ENCODE assay signal across 1 cellular context in the genomic region with DNA sequence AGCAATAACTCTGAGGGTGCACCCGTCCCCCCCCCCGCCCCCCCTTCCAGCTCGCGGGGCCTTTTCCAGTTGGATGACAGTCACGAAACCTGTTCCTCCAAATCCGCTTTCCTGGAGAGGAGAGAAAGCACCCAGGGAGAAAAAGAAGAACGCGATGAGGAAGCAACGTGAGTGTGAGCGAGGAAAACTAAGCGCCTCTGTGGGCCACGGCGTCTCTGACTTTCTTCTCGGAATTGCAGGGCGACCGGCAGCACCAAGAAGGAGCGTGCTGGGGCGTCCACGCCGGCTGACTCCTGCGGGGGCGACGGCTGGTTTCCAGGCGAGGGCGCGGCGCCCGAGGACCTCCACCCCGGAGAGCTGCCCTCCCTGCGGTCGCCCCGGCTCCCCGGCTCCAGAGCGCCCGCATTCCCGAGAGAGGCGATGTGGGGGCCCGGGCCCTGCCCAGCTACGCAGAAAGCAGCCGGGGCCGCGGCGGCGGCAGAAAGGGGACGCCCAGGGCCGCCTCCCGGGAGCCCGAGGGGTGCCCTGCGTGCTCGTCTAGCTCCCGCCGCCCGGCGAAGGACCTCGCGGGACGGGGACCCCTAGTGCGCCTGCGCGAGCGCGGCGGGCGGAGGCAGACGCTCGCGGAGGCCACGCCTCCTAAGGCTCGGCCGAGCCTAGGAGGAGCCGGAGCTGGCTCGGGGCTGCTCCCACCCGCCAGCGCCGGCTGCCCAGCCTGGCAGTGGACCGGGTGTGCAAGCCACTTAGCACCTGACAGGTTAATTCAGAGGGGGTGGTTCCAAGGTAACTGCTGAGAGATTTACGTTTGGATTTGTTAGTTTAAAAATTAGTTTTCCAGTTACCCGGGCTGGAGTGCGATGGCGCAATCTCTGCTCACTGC.
TF ChIP-seq lines count a peak whose summit lies in the region.

No MANE protein-coding gene starts in this region.

TF ChIP-seq in HepG2, 621 proteins besides CTCF, POLR2A, EP300 and RAD21 (continued from another document and continues in another):
- 0 out of 2 replicates have a peak, but pooled peaks have one; percentile 32 for TF ChIP-seq TAF1 (CRISPR knock-in tag; IDR thresholded peaks at IDR 0.05)
- peak; percentile 79 for TF ChIP-seq BCL6 (CRISPR knock-in tag; IDR thresholded peaks at IDR 0.05)
- TF ChIP-seq, protein P1, sequence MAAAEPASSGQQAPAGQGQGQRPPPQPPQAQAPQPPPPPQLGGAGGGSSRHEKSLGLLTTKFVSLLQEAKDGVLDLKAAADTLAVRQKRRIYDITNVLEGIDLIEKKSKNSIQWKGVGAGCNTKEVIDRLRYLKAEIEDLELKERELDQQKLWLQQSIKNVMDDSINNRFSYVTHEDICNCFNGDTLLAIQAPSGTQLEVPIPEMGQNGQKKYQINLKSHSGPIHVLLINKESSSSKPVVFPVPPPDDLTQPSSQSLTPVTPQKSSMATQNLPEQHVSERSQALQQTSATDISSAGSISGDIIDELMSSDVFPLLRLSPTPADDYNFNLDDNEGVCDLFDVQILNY (CRISPR knock-in tag; conservative IDR thresholded peaks at IDR 0.05), result peak; percentile 27; the same call in 1 of the 2 replicates
- no peak for TF ChIP-seq ZNF33B (CRISPR knock-in tag; IDR thresholded peaks at IDR 0.05)
- TF ChIP-seq MLLT10 (CRISPR knock-in tag; IDR thresholded peaks at IDR 0.05), result no peak
- TF ChIP-seq ONECUT2 (CRISPR knock-in tag; IDR thresholded peaks at IDR 0.05), result no peak
- TF ChIP-seq IRF9 (CRISPR knock-in tag; IDR thresholded peaks at IDR 0.05; ENCODE audit: borderline replicate concordance), result no peak
- TF ChIP-seq ZNF609 (CRISPR knock-in tag; IDR thresholded peaks at IDR 0.05; ENCODE audit: borderline replicate concordance), result no peak
- 0 out of 2 replicates have a peak, but pooled peaks have one; percentile 37 for TF ChIP-seq MXD3 (CRISPR knock-in tag; IDR thresholded peaks at IDR 0.05)
- TF ChIP-seq SCMH1 (CRISPR knock-in tag; IDR thresholded peaks at IDR 0.05; ENCODE audit: borderline replicate concordance), result no peak
- TF ChIP-seq ZNF546 (CRISPR knock-in tag; conservative IDR thresholded peaks at IDR 0.05), result no peak
- TF ChIP-seq ZNF224 (CRISPR knock-in tag; IDR thresholded peaks at IDR 0.05), result no peak
- TF ChIP-seq ARNT (IDR thresholded peaks at IDR 0.05), result no peak
- no peak for TF ChIP-seq SRF (IDR thresholded peaks at IDR 0.05; ENCODE audit: low read depth, low read length)
- TF ChIP-seq REST (IDR thresholded peaks at IDR 0.05; ENCODE audit: borderline replicate concordance in 1 of 2, low read depth in 1 of 2, low read length in 2 of 2), result no peak
- TF ChIP-seq CBX2 (IDR thresholded peaks at IDR 0.05; ENCODE audit: low read depth, low read length), result no peak
- no peak for TF ChIP-seq CBX2 (CRISPR knock-in tag; IDR thresholded peaks at IDR 0.05; ENCODE audit: low read depth)
- no peak for TF ChIP-seq SMAD9 (CRISPR knock-in tag; IDR thresholded peaks at IDR 0.05)
- peak; percentile 75 for TF ChIP-seq TFDP2 (CRISPR knock-in tag; IDR thresholded peaks at IDR 0.05)
- TF ChIP-seq BCLAF1 (IDR thresholded peaks at IDR 0.05), result no peak
- TF ChIP-seq ZNF709 (CRISPR knock-in tag; IDR thresholded peaks at IDR 0.05), result peak; percentile 46
- TF ChIP-seq SRY (CRISPR knock-in tag; IDR thresholded peaks at IDR 0.05), result 0 out of 2 replicates have a peak, but pooled peaks have one; percentile 24
- TF ChIP-seq RBFOX2 (IDR thresholded peaks at IDR 0.05; ENCODE audit: low read depth, low read length), result peak; percentile 78
- no peak for TF ChIP-seq MIER3 (CRISPR knock-in tag; IDR thresholded peaks at IDR 0.05; ENCODE audit: borderline replicate concordance)
- no peak for TF ChIP-seq ZNF180 (CRISPR knock-in tag; IDR thresholded peaks at IDR 0.05; ENCODE audit: borderline replicate concordance, low read depth)
- TF ChIP-seq PPARG (CRISPR knock-in tag; conservative IDR thresholded peaks at IDR 0.05), result 0 out of 2 replicates have a peak, but pooled peaks have one; percentile 22
- no peak for TF ChIP-seq SRSF9 (IDR thresholded peaks at IDR 0.05; ENCODE audit: borderline replicate concordance, insufficient read depth, low read depth, low read length, poor library complexity, severe bottlenecking)
- TF ChIP-seq THYN1 (CRISPR knock-in tag; IDR thresholded peaks at IDR 0.05; ENCODE audit: borderline replicate concordance, low read depth), result no peak
- TF ChIP-seq CREB1 (IDR thresholded peaks at IDR 0.05), result no peak
- no peak for TF ChIP-seq CREB1 (CRISPR knock-in tag; IDR thresholded peaks at IDR 0.05)
- TF ChIP-seq, protein P2, sequence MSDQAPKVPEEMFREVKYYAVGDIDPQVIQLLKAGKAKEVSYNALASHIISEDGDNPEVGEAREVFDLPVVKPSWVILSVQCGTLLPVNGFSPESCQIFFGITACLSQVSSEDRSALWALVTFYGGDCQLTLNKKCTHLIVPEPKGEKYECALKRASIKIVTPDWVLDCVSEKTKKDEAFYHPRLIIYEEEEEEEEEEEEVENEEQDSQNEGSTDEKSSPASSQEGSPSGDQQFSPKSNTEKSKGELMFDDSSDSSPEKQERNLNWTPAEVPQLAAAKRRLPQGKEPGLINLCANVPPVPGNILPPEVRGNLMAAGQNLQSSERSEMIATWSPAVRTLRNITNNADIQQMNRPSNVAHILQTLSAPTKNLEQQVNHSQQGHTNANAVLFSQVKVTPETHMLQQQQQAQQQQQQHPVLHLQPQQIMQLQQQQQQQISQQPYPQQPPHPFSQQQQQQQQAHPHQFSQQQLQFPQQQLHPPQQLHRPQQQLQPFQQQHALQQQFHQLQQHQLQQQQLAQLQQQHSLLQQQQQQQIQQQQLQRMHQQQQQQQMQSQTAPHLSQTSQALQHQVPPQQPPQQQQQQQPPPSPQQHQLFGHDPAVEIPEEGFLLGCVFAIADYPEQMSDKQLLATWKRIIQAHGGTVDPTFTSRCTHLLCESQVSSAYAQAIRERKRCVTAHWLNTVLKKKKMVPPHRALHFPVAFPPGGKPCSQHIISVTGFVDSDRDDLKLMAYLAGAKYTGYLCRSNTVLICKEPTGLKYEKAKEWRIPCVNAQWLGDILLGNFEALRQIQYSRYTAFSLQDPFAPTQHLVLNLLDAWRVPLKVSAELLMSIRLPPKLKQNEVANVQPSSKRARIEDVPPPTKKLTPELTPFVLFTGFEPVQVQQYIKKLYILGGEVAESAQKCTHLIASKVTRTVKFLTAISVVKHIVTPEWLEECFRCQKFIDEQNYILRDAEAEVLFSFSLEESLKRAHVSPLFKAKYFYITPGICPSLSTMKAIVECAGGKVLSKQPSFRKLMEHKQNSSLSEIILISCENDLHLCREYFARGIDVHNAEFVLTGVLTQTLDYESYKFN (CRISPR knock-in tag; conservative IDR thresholded peaks at IDR 0.05), result no peak
- TF ChIP-seq, protein P3, sequence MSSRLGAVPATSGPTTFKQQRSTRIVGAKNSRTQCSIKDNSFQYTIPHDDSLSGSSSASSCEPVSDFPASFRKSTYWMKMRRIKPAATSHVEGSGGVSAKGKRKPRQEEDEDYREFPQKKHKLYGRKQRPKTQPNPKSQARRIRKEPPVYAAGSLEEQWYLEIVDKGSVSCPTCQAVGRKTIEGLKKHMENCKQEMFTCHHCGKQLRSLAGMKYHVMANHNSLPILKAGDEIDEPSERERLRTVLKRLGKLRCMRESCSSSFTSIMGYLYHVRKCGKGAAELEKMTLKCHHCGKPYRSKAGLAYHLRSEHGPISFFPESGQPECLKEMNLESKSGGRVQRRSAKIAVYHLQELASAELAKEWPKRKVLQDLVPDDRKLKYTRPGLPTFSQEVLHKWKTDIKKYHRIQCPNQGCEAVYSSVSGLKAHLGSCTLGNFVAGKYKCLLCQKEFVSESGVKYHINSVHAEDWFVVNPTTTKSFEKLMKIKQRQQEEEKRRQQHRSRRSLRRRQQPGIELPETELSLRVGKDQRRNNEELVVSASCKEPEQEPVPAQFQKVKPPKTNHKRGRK (CRISPR knock-in tag; IDR thresholded peaks at IDR 0.05), result no peak
- no peak for TF ChIP-seq FOSL2 (CRISPR knock-in tag; IDR thresholded peaks at IDR 0.05)
- no peak for TF ChIP-seq ZNF235 (CRISPR knock-in tag; IDR thresholded peaks at IDR 0.05; ENCODE audit: borderline replicate concordance)
